In genomic region chr11:102346456-102346747, GRCh38 we compare ENCODE assay signal across 8 cellular contexts. TPM values are rescaled to one million over a fixed set of nuclear protein-coding genes. Genes with fewer than 3 reads are reported as not detected.
DNase-seq lines count a peak whose midpoint lies in the region; ATAC-seq and TF ChIP-seq lines count a peak whose summit lies in the region.

No MANE protein-coding gene starts in this region.

- H3K9me3 ChIP-seq in prostate gland, result no peaks in the 10 kb centered on the region

- peak overlapping the region; percentile 98 to 100 for H3K27ac ChIP-seq in prostate gland

- H3K4me1 ChIP-seq in prostate gland (replicated peaks), result no peaks in the 10 kb centered on the region

- H3K27ac Mint-ChIP-seq in T-cell, result peak overlapping the region; percentile 99

- peak overlapping the region; percentile 92 to 98 (median 98) for H3K4me3 Mint-ChIP-seq in T-cell

- no peak for TF ChIP-seq POLR2A in prostate gland (IDR thresholded peaks at IDR 0.05)

- TF ChIP-seq CTCF in fibroblast of the aortic adventitia (IDR thresholded peaks at IDR 0.05; ENCODE audit: insufficient read depth, low read length) (no peak), prostate gland (IDR thresholded peaks at IDR 0.05) (no peak)

- DNase-seq in T-cell, result no peak
- DNase-seq in fibroblast of the aortic adventitia (ENCODE audit: low read depth), result no peak
- no peak for DNase-seq in prostate gland (ENCODE audit: low spot score)
- no peak for DNase-seq in NCI-H345 treated with DMSO at 0.1 percent for 48 hours (lab: John Stamatoyannopoulos, UW; ENCODE audit: unreplicated experiment)

- peaks cover 42 to 50% (median 50%) of the 10 kb centered on the region in 3 donors for H3K4me1 Mint-ChIP-seq in T-cell

- H3K27me3 Mint-ChIP-seq in T-cell, result no peaks in the 10 kb centered on the region

- POLR2A ChIA-PET in T-cell (lab: Charles Lee), result no interaction called here

- CTCF ChIA-PET in T-cell (lab: Charles Lee), result interaction anchor here in 1 of 2 donors (1.6 to 1.7 kb wide), 2 partner anchors 27 to 149 kb away, joined by 9 read pairs; no protein-coding TSS in a partner anchor

- peaks cover 13% of the 10 kb centered on the region for H3K36me3 Mint-ChIP-seq in T-cell

- H3K27me3 ChIP-seq in prostate gland (replicated peaks; ENCODE audit: insufficient read depth), result no peaks in the 10 kb centered on the region

- 0% methylated on average over 5 of the region's 5 CpGs for WGBS in prostate gland

- H3K36me3 ChIP-seq in prostate gland, result no peaks in the 10 kb centered on the region

- H3K9me3 Mint-ChIP-seq in T-cell, result no peaks in the 10 kb centered on the region

- H3K4me3 ChIP-seq in GM08714 (ENCODE audit: low read length), result peak overlapping the region; percentile 84
- H3K4me3 ChIP-seq in fibroblast of the aortic adventitia (ENCODE audit: low read depth, low read length), result peak overlapping the region; percentile 87
- peak overlapping the region; percentile 89 for H3K4me3 ChIP-seq in prostate gland

- ATAC-seq in T-cell (replicated peaks in 1 of 4) (no peak), HG02588 (IDR thresholded peaks at IDR 0.05; ENCODE audit: unreplicated experiment) (no peak), HG03571 (IDR thresholded peaks at IDR 0.05; ENCODE audit: unreplicated experiment) (no peak), HG02981 (IDR thresholded peaks at IDR 0.05; ENCODE audit: unreplicated experiment) (no peak)

- intact Hi-C loops in prostate gland (cut with DNase I), result loop anchor here (2.0 to 10.0 kb wide), 3 partner anchors 30 to 232 kb away; partner anchors contain the start of genes BIRC3 and YAP1

RNA-seq across cellular contexts. Expression of gene BIRC2, which starts 0.6 kb away (rescaled TPM):
- total RNA-seq in T-cell (100 to 1,000 TPM in 1 of 5 donors, 10 to 100 TPM in 4; 53.3 to 100 (median 60.8) TPM), fibroblast of the aortic adventitia (ENCODE audit: low replicate concordance) (68.7 and 75.3 TPM in 2 replicates), prostate gland (10 to 100 TPM; 48.7 to 54.5 TPM)

RNA-seq across cellular contexts. Expression of gene BIRC3, which starts 29.1 kb away (rescaled TPM):
- 100 to 1,000 TPM in 2 of 5 donors, 10 to 100 TPM in 3; 82.6 to 114 (median 96.0) TPM for total RNA-seq in T-cell
- total RNA-seq in fibroblast of the aortic adventitia (ENCODE audit: low replicate concordance), result 0.16 and 2.4 TPM in 2 replicates
- 1 to 10 TPM; 5.2 to 9.2 TPM for total RNA-seq in prostate gland

Comparison
In these comparisons a context has a peak if more than half of its experiments do, and no peak if none do; other contexts are left out.
1. RNA of gene BIRC3, which starts 29.1 kb away (total RNA-seq): 82.6 to 114 TPM in T-cell; 5.2 to 9.2 TPM in prostate gland and 0.16 to 2.4 TPM in fibroblast of the aortic adventitia; every median in the first group is over 4 times any median in the second.
2. Peak in every context shown above with its lines, with median percentiles within 50 percentile points of each other: H3K4me3 ChIP-seq.